ENCODE assay signal across 26 cellular contexts in genomic region chr9:133515615-133516255, GRCh38. TPM values are rescaled to one million over a fixed set of nuclear protein-coding genes. Genes with fewer than 3 reads are reported as not detected.
"Had no signal": no experiment of that assay in that cellular context is flagged by ENCODE, and none has a peak within 500 bp of the region (broad histone marks: within the 10 kb centered on the region; RNA-seq: fewer than 3 reads in every experiment).

No MANE protein-coding gene starts in this region.

- DNase-seq: activated CD4-positive, alpha-beta T cell treated with anti-CD3 and anti-CD28 coated beads, Interleukin-2, amount 10 ng/mL, durations not matched to agents 7 days and 5 days; activated CD8-positive, alpha-beta memory T cell treated with anti-CD3 and anti-CD28 coated beads, Interleukin-2, amount 50 U/mL, for 4 hours; activated naive CD4-positive, alpha-beta T cell treated with anti-CD3 and anti-CD28 coated beads for 36 hours; activated T-cell treated with anti-CD3 and anti-CD28 coated beads, Interleukin-2, amount 50 U/mL, for 4 hours; anterior cingulate cortex; brain microvascular endothelial cell; colonic mucosa; endodermal cell; foreskin keratinocyte; hypothalamus; islet precursor cell; naive thymus-derived CD4-positive, alpha-beta T cell; nucleus accumbens; retina; stimulated activated CD4-positive, alpha-beta T cell treated with anti-CD3 and anti-CD28 coated beads, Interleukin-12 subunit alpha, Interleukin-12 subunit beta, amount 100 ng/mL, for 4 hours; stimulated activated CD4-positive, alpha-beta T cell treated with anti-CD3 and anti-CD28 coated beads, Interleukin-1b, Interleukin-23, amount 100 ng/mL, for 48 hours; stimulated activated CD8-positive, alpha-beta memory T cell treated with anti-CD3 and anti-CD28 coated beads, Interleukin-4, amount 100 ng/mL, for 48 hours; stimulated activated naive CD4-positive, alpha-beta T cell; uterus had no signal

- H3K4me1 ChIP-seq: colonic mucosa, foreskin keratinocyte, left lung, uterus had no signal

- ATAC-seq: activated CD4-positive, CD25-positive, alpha-beta regulatory T cell treated with anti-CD3 and anti-CD28 coated beads, Interleukin-2, amount 50 U/mL, for 24 hours; activated T-cell treated with anti-CD3 and anti-CD28 coated beads, Interleukin-2, amount 50 U/mL, for 4 hours; foreskin keratinocyte; left lung; naive thymus-derived CD4-positive, alpha-beta T cell had no signal

- H3K4me3 ChIP-seq: colonic mucosa, left lung, tibial nerve, uterus had no signal

- H3K27me3 ChIP-seq: brain microvascular endothelial cell, colonic mucosa, uterus had no signal

- H3K36me3 ChIP-seq: brain microvascular endothelial cell, colonic mucosa, left lung, tibial nerve, uterus had no signal

- H3K9me3 ChIP-seq: colonic mucosa, left lung, tibial nerve, uterus had no signal

- H3K27ac ChIP-seq: brain microvascular endothelial cell, colonic mucosa, foreskin keratinocyte, left lung, uterus had no signal

RNA-seq across cellular contexts. Expression of gene MYMK, which starts 9.0 kb away (rescaled TPM):
- total RNA-seq: activated CD4-positive, alpha-beta T cell treated with anti-CD3 and anti-CD28 coated beads, Interleukin-2, amount 10 ng/mL, durations not matched to agents 7 days and 5 days; activated naive CD4-positive, alpha-beta T cell treated with anti-CD3 and anti-CD28 coated beads for 36 hours; activated T-cell treated with anti-CD3 and anti-CD28 coated beads, Interleukin-2, amount 50 U/mL, for 4 hours; colonic mucosa; endodermal cell; epithelial cell of proximal tubule; fibroblast of lung; foreskin keratinocyte; left lung; mucosa of gallbladder; naive thymus-derived CD4-positive, alpha-beta T cell; T-helper 1 cell treated with Interleukin-12 subunit alpha and Interleukin-12 subunit beta and Interleukin-4 antibody, amounts not matched to agents 30 ng/mL and 1 ng/mL, for 36 hours; uterus had no signal

RNA-seq across cellular contexts. Expression of gene ADAMTSL2, which starts 18.8 kb away (rescaled TPM):
- total RNA-seq: activated CD4-positive, alpha-beta T cell treated with anti-CD3 and anti-CD28 coated beads, Interleukin-2, amount 10 ng/mL, durations not matched to agents 7 days and 5 days; epithelial cell of proximal tubule; foreskin keratinocyte; T-helper 1 cell treated with Interleukin-12 subunit alpha and Interleukin-12 subunit beta and Interleukin-4 antibody, amounts not matched to agents 30 ng/mL and 1 ng/mL, for 36 hours had no signal
